Comparison of ENCODE assay signal across 17 cellular contexts in genomic region chr1:85135456-85135798, GRCh38.
A peak's percentile ranks its signal among the peaks of the same experiment; 100 is the strongest.
DNase-seq lines count a peak whose midpoint lies in the region; ATAC-seq and TF ChIP-seq lines count a peak whose summit lies in the region.
"Had no signal": no experiment of that assay in that cellular context is flagged by ENCODE, and none has a peak within 500 bp of the region (broad histone marks: within the 10 kb centered on the region; RNA-seq: fewer than 3 reads in every experiment).

No MANE protein-coding gene starts in this region.

- H3K4me3 ChIP-seq in PC-3 (ENCODE audit: low read length) (no peak overlapping the region), left lung (no peak overlapping the region)

- H3K27ac ChIP-seq in PC-3 (ENCODE audit: low read length) (no peak overlapping the region), left lung (peak overlapping the region; percentile 56 to 70)
- H3K27ac ChIP-seq: KMS-11 had no signal

- no peak for TF ChIP-seq CTCF in PC-3 (conservative IDR thresholded peaks at IDR 0.05; ENCODE audit: low read depth, low read length)
- no peak for TF ChIP-seq CTCF in left lung (IDR thresholded peaks at IDR 0.05)

- H3K79me2 ChIP-seq in PC-3 (ENCODE audit: low read length), result no peaks in the 10 kb centered on the region

- H3F3A ChIP-seq in PC-3 (ENCODE audit: low read length, unreplicated experiment), result no peaks in the 10 kb centered on the region

- H2AFZ ChIP-seq in PC-3 (ENCODE audit: low read length), result no peak overlapping the region

- H4K20me1 ChIP-seq in PC-3 (ENCODE audit: low read length), result no peaks in the 10 kb centered on the region

- no peaks in the 10 kb centered on the region for H3K4me1 Mint-ChIP-seq in naive thymus-derived CD8-positive, alpha-beta T cell

- no peak overlapping the region for H3K9ac ChIP-seq in PC-3 (ENCODE audit: low read length)
- H3K9ac ChIP-seq: KMS-11 had no signal

- H3K4me2 ChIP-seq in PC-3 (ENCODE audit: low read length), result 0 out of 2 replicates have a peak overlapping the region, but pooled peaks have one; percentile 9
- H3K4me2 ChIP-seq: KMS-11 had no signal

- H3K4me3 Mint-ChIP-seq in naive thymus-derived CD8-positive, alpha-beta T cell, result no peak overlapping the region

- intact Hi-C loops in PC-3 (cut with micrococcal nuclease), result no loop called here
- intact Hi-C loops in left lung (cut with DNase I), result no loop called here

- ATAC-seq in PC-3, result peak; percentile 59
- ATAC-seq in left lung, result peak; percentile 40
- ATAC-seq in naive thymus-derived CD8-positive, alpha-beta T cell, result no peak
- ATAC-seq: activated naive CD4-positive, alpha-beta T cell treated with anti-CD3 and anti-CD28 coated beads, Interleukin-2, amount 50 U/mL, for 72 hours had no signal

- H3K4me1 ChIP-seq in PC-3 (ENCODE audit: insufficient read depth, low read length) (peaks cover 11% of the 10 kb centered on the region), left lung (peaks cover 10 to 15% of the 10 kb centered on the region in 2 donors)
- H3K4me1 ChIP-seq: BE2C had no signal

- CTCF ChIA-PET in PC-3 (lab: Charles Lee), result no interaction called here

- H3K27me3 Mint-ChIP-seq in naive thymus-derived CD8-positive, alpha-beta T cell, result peaks cover 0 to 2% (median 0%) of the 10 kb centered on the region in 5 donors

- BruUV-seq in PC-3 (replicated peaks; lab: Mats Ljungman, UMichigan), result no TSS peak

- no peaks in the 10 kb centered on the region for H3K27me3 ChIP-seq in PC-3 (ENCODE audit: low read length)
- H3K27me3 ChIP-seq in left lung, result no peaks in the 10 kb centered on the region
- H3K27me3 ChIP-seq: BE2C had no signal

- H3K36me3 Mint-ChIP-seq in naive thymus-derived CD8-positive, alpha-beta T cell, result no peaks in the 10 kb centered on the region
- H3K36me3 Mint-ChIP-seq: activated naive CD4-positive, alpha-beta T cell treated with anti-CD3 and anti-CD28 coated beads, Interleukin-2, amount 50 U/mL, for 72 hours had no signal

- POLR2A ChIA-PET in PC-3 (lab: Charles Lee; ENCODE audit: unreplicated experiment), result no interaction called here
- POLR2A ChIA-PET in naive thymus-derived CD8-positive, alpha-beta T cell (lab: Charles Lee), result interaction anchor here (0.7 kb wide), 1 partner anchor 187 kb away, joined by 5 read pairs; no protein-coding TSS in a partner anchor

- H3K9me3 Mint-ChIP-seq in naive thymus-derived CD8-positive, alpha-beta T cell, result no peaks in the 10 kb centered on the region
- H3K9me3 Mint-ChIP-seq: activated naive CD4-positive, alpha-beta T cell treated with anti-CD3 and anti-CD28 coated beads, Interleukin-2, amount 50 U/mL, for 72 hours had no signal

- DNase-seq in DMS53 treated with DMSO at 0.1 percent for 48 hours (lab: John Stamatoyannopoulos, UW; ENCODE audit: unreplicated experiment) (peak; percentile 94), NCI-H146 treated with DMSO at 0.1 percent for 48 hours (lab: John Stamatoyannopoulos, UW; ENCODE audit: unreplicated experiment) (peak; percentile 63), PC-3 (peak; percentile 55), left lung (no peak), HPDE6-E6E7 (ENCODE audit: extremely low spot score) (no peak), GM03348 (ENCODE audit: low spot score) (no peak), epidermal melanocyte (ENCODE audit: insufficient read length, low spot score) (no peak)
- DNase-seq in naive thymus-derived CD8-positive, alpha-beta T cell, result no peak
- DNase-seq: activated CD4-positive, alpha-beta T cell treated with anti-CD3 and anti-CD28 coated beads for 48 hours; activated T-cell treated with anti-CD3 and anti-CD28 coated beads for 4 hours; BE2C; central memory CD4-positive, alpha-beta T cell; DMS 273 treated with DMSO at 0.1 percent for 48 hours; H7; Right ventricle myocardium superior had no signal

- H3K9me3 ChIP-seq in PC-3 (ENCODE audit: low read length) (no peaks in the 10 kb centered on the region), left lung (no peaks in the 10 kb centered on the region)
- H3K9me3 ChIP-seq: BE2C had no signal

- H3K27ac Mint-ChIP-seq in naive thymus-derived CD8-positive, alpha-beta T cell, result no peak overlapping the region
- H3K27ac Mint-ChIP-seq: activated naive CD4-positive, alpha-beta T cell treated with anti-CD3 and anti-CD28 coated beads, Interleukin-2, amount 50 U/mL, for 72 hours had no signal

- H3K36me3 ChIP-seq in PC-3 (ENCODE audit: low read depth, low read length) (no peaks in the 10 kb centered on the region), left lung (no peaks in the 10 kb centered on the region)
- H3K36me3 ChIP-seq: BE2C had no signal

- H3K9me2 ChIP-seq in PC-3 (replicated peaks; ENCODE audit: low read length), result no peaks in the 10 kb centered on the region

Comparison
In these comparisons a context has a peak if more than half of its experiments do, and no peak if none do; other contexts are left out.
1. DNase-seq: peak in DMS53 treated with DMSO at 0.1 percent for 48 hours (single experiment), NCI-H146 treated with DMSO at 0.1 percent for 48 hours (single experiment) and PC-3 (single experiment); none in left lung (0 of 2), HPDE6-E6E7 (single experiment), GM03348 (single experiment), epidermal melanocyte (single experiment) and naive thymus-derived CD8-positive, alpha-beta T cell (0 of 10).
2. ATAC-seq: peak in PC-3 (single experiment) and left lung (single experiment); none in naive thymus-derived CD8-positive, alpha-beta T cell (0 of 2).